Comparison of ENCODE assay signal across 9 cellular contexts in genomic region chr20:23152308-23152892, GRCh38.
DNase-seq lines count a peak whose midpoint lies in the region; ATAC-seq, FAIRE-seq and TF ChIP-seq lines count a peak whose summit lies in the region.
"Had no signal": no experiment of that assay in that cellular context is flagged by ENCODE, and none has a peak within 500 bp of the region (broad histone marks: within the 10 kb centered on the region; RNA-seq: fewer than 3 reads in every experiment).

No MANE protein-coding gene starts in this region.

- peaks cover 100% of the 10 kb centered on the region for H3K4me1 Mint-ChIP-seq in CD14-positive monocyte

- H3K4me3 Mint-ChIP-seq in CD14-positive monocyte: peak overlapping the region; percentile 41 to 57
- H3K4me3 Mint-ChIP-seq: mesothelial cell of epicardium had no signal

- H3K27me3 ChIP-seq in pancreas: no peaks in the 10 kb centered on the region

- H3K27me3 Mint-ChIP-seq in CD14-positive monocyte (ENCODE audit: low read depth in 3 of 3): peaks cover 0 to 3% (median 0%) of the 10 kb centered on the region in 3 donors

- no peaks in the 10 kb centered on the region for H3K36me3 ChIP-seq in pancreas

- ATAC-seq in pancreas (peak; percentile 38 to 61 (median 44)), GM19467 (IDR thresholded peaks at IDR 0.05; ENCODE audit: unreplicated experiment) (no peak)

- peak overlapping the region; percentile 95 to 100 (median 100) for H3K27ac Mint-ChIP-seq in CD14-positive monocyte
- H3K27ac Mint-ChIP-seq: mesothelial cell of epicardium had no signal

- H3K9me3 Mint-ChIP-seq in CD14-positive monocyte: peaks cover 0 to 2% (median 0%) of the 10 kb centered on the region in 7 donors
- H3K9me3 Mint-ChIP-seq: mesothelial cell of epicardium had no signal

- no peak overlapping the region for H3K4me3 ChIP-seq in pancreas

- intact Hi-C loops in CD14-positive monocyte (cut with micrococcal nuclease) (loop anchor here (5.0 to 10.0 kb wide), 3 partner anchors 35 to 212 kb away; partner anchors contain the start of gene GZF1 (in 1 of the 2)), pancreas (cut with DNase I) (no loop called here)

- TF ChIP-seq CTCF in CD14-positive monocyte (IDR thresholded peaks at IDR 0.05): no peak
- no peak for TF ChIP-seq CTCF in pancreas (IDR thresholded peaks at IDR 0.05)

- DNase-seq in CD14-positive monocyte (ENCODE audit: low spot score): peak; percentile 98
- DNase-seq in RCC 7860 (ENCODE audit: low spot score): peak; percentile 92
- peak; percentile 76 for DNase-seq in fibroblast of peridontal ligament (ENCODE audit: extremely low read depth)
- DNase-seq in pancreas: no peak
- no peak for DNase-seq in activated T-cell treated with anti-CD3 and anti-CD28 coated beads for 4 hours
- no peak for DNase-seq in NCI-H146 (lab: John Stamatoyannopoulos, UW)
- DNase-seq in effector CD8-positive, alpha-beta T cell (lab: John Stamatoyannopoulos, UW): no peak

- peaks cover 18 to 21% of the 10 kb centered on the region in 2 donors for H3K36me3 Mint-ChIP-seq in CD14-positive monocyte
- H3K36me3 Mint-ChIP-seq: mesothelial cell of epicardium had no signal

- H3K9me3 ChIP-seq in pancreas: no peaks in the 10 kb centered on the region

- WGBS in pancreas, 2 donors: 38 to 43% methylated on average over 9 of the region's 9 CpGs

- FAIRE-seq in RCC 7860 (lab: Jason Lieb, UNC): peak; percentile 34
- no peak for FAIRE-seq in pancreas (lab: Jason Lieb, UNC)

- no peaks in the 10 kb centered on the region for H3K4me1 ChIP-seq in pancreas

- H3K27ac ChIP-seq in pancreas: no peak overlapping the region

Comparison
In these comparisons a context has a peak if more than half of its experiments do, and no peak if none do; other contexts are left out.
1. DNase-seq: peak in CD14-positive monocyte (single experiment), RCC 7860 (single experiment) and fibroblast of peridontal ligament (single experiment); none in pancreas (0 of 6), activated T-cell treated with anti-CD3 and anti-CD28 coated beads for 4 hours (single experiment), NCI-H146 (single experiment) and effector CD8-positive, alpha-beta T cell (single experiment).
2. intact Hi-C loops: an anchor here in CD14-positive monocyte (5.0 to 10.0 kb wide); none called in pancreas.